In the genomic region with DNA sequence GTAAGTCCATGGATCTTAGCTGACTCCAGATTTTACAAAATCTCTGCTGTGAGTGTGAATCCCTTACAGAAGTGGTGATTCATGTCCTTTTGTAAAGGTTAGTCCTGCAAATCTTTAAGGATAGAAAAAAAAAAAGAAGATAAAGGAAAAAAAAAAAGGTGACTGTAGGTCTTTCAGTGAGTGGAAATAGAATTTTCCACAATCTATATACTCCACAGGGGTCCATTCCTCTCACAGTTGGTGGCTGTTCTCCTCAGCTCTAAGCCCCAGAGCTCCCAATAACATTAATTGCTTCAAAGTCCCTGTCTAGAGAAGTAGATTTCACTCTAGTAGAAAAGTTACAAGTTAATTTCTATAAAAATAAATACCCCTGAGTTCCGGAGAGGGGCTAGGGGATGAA, we compare ENCODE assay signal across 26 cellular contexts.
DNase-seq lines count a peak whose midpoint lies in the region; TF ChIP-seq lines count a peak whose summit lies in the region.
"Had no signal": no experiment of that assay in that cellular context is flagged by ENCODE, and none has a peak within 500 bp of the region (broad histone marks: within the 10 kb centered on the region; RNA-seq: fewer than 3 reads in every experiment).

No MANE protein-coding gene starts in this region.

- peak; percentile 48 for DNase-seq in astrocyte of the spinal cord (ENCODE audit: low read depth, low spot score)
- peak; percentile 26 for DNase-seq in iPS-NIHi7 (ENCODE audit: extremely low spot score)
- no peak for DNase-seq in type B pancreatic cell (ENCODE audit: extremely low spot score, unreplicated experiment)
- no peak for DNase-seq in activated naive CD8-positive, alpha-beta T cell treated with anti-CD3 and anti-CD28 coated beads for 36 hours
- DNase-seq in COLO668 (lab: John Stamatoyannopoulos, UW; ENCODE audit: unreplicated experiment), result no peak
- DNase-seq in NCI-H1930 (lab: John Stamatoyannopoulos, UW), result no peak
- no peak for DNase-seq in MG63
- DNase-seq: activated CD4-positive, alpha-beta T cell treated with anti-CD3 and anti-CD28 coated beads, Interleukin-2, amount 50 U/mL, for 4 hours; activated naive CD8-positive, alpha-beta T cell treated with anti-CD3 and anti-CD28 coated beads, Interleukin-2, amount 50 U/mL, for 24 hours; activated T-cell treated with anti-CD3 and anti-CD28 coated beads, Interleukin-2, amount 50 U/mL, for 48 hours; caudate nucleus; cortex of kidney; effector memory CD8-positive, alpha-beta T cell; erythroblast; KBM-7; lower lobe of right lung; naive thymus-derived CD8-positive, alpha-beta T cell; NCI-H1105 treated with DMSO at 0.1 percent for 48 hours; NCI-H2107; pancreas; testis had no signal

- no peak for TF ChIP-seq CTCF in astrocyte of the spinal cord (IDR thresholded peaks at IDR 0.05; ENCODE audit: low read depth, low read length)
- no peak for TF ChIP-seq CTCF in type B pancreatic cell (conservative IDR thresholded peaks at IDR 0.05)

- no peaks in the 10 kb centered on the region for H3K27me3 Mint-ChIP-seq in type B pancreatic cell
- no peaks in the 10 kb centered on the region for H3K27me3 Mint-ChIP-seq in activated naive CD8-positive, alpha-beta T cell treated with anti-CD3 and anti-CD28 coated beads for 36 hours
- H3K27me3 Mint-ChIP-seq: activated naive CD8-positive, alpha-beta T cell treated with anti-CD3 and anti-CD28 coated beads, Interleukin-2, amount 50 U/mL, for 24 hours; effector memory CD8-positive, alpha-beta T cell; naive thymus-derived CD8-positive, alpha-beta T cell; stimulated activated naive CD8-positive, alpha-beta T cell treated with anti-CD3 and anti-CD28 coated beads, Interleukin-15, Interleukin-2, amounts not matched to agents 100 ng/mL and 50 ng/mL, for 24 hours had no signal

- peaks cover 30% of the 10 kb centered on the region for H3K4me1 Mint-ChIP-seq in type B pancreatic cell (ENCODE audit: unreplicated experiment)
- no peaks in the 10 kb centered on the region for H3K4me1 Mint-ChIP-seq in activated naive CD8-positive, alpha-beta T cell treated with anti-CD3 and anti-CD28 coated beads for 36 hours
- H3K4me1 Mint-ChIP-seq: activated naive CD8-positive, alpha-beta T cell treated with anti-CD3 and anti-CD28 coated beads, Interleukin-2, amount 50 U/mL, for 24 hours; naive thymus-derived CD8-positive, alpha-beta T cell had no signal

- TF ChIP-seq EP300 in Ishikawa (IDR thresholded peaks at IDR 0.05; ENCODE audit: borderline replicate concordance), result peak; percentile 43; the same call in 1 of the 2 replicates

- in situ Hi-C loops in astrocyte of the spinal cord (cut with HindIII; ENCODE audit: low sequenced_read_pairs), result no loop called here

- peaks cover 3% of the 10 kb centered on the region for H3K9me3 Mint-ChIP-seq in type B pancreatic cell
- H3K9me3 Mint-ChIP-seq in activated naive CD8-positive, alpha-beta T cell treated with anti-CD3 and anti-CD28 coated beads for 36 hours, result peaks cover 1% of the 10 kb centered on the region
- H3K9me3 Mint-ChIP-seq: stimulated activated naive CD8-positive, alpha-beta T cell treated with anti-CD3 and anti-CD28 coated beads, Interleukin-15, Interleukin-2, amounts not matched to agents 100 ng/mL and 50 ng/mL, for 24 hours; T-helper 1 cell treated with Interleukin-12 subunit alpha and Interleukin-12 subunit beta and Interleukin-4 antibody, amounts not matched to agents 30 μg/mL and 1 μg/mL, for 36 hours had no signal

- H3K4me3 ChIP-seq in astrocyte of the spinal cord (ENCODE audit: low read depth, low read length) (no peak overlapping the region), MG63 (no peak overlapping the region)
- H3K4me3 ChIP-seq: BLaER1 treated with 17β-estradiol and CSF1 and Interleukin-3, amounts not matched to agents 10 nM and 100 nM; lower lobe of right lung; pancreas; skin epidermis; testis had no signal

- no peaks in the 10 kb centered on the region for H3K36me3 ChIP-seq in MG63
- H3K36me3 ChIP-seq: BLaER1 treated with 17β-estradiol and CSF1 and Interleukin-3, amounts not matched to agents 10 nM and 100 nM; lower lobe of right lung; pancreas had no signal

- no peak overlapping the region for H3K27ac Mint-ChIP-seq in type B pancreatic cell
- H3K27ac Mint-ChIP-seq in activated naive CD8-positive, alpha-beta T cell treated with anti-CD3 and anti-CD28 coated beads for 36 hours, result no peak overlapping the region
- H3K27ac Mint-ChIP-seq: activated naive CD8-positive, alpha-beta T cell treated with anti-CD3 and anti-CD28 coated beads, Interleukin-2, amount 50 U/mL, for 24 hours; effector memory CD8-positive, alpha-beta T cell; naive thymus-derived CD8-positive, alpha-beta T cell; stimulated activated naive CD8-positive, alpha-beta T cell treated with anti-CD3 and anti-CD28 coated beads, Interleukin-15, Interleukin-2, amounts not matched to agents 100 ng/mL and 50 ng/mL, for 24 hours; T-helper 1 cell treated with Interleukin-12 subunit alpha and Interleukin-12 subunit beta and Interleukin-4 antibody, amounts not matched to agents 30 μg/mL and 1 μg/mL, for 36 hours had no signal

- TF ChIP-seq RAD21 in Ishikawa (IDR thresholded peaks at IDR 0.05; ENCODE audit: low read depth), result no peak

- H3K9me3 ChIP-seq in MG63, result no peaks in the 10 kb centered on the region
- H3K9me3 ChIP-seq: BLaER1 treated with 17β-estradiol and CSF1 and Interleukin-3, amounts not matched to agents 10 nM and 100 nM; lower lobe of right lung; pancreas; testis had no signal

- H3K36me3 Mint-ChIP-seq in type B pancreatic cell, result peaks cover 7% of the 10 kb centered on the region
- H3K36me3 Mint-ChIP-seq in activated naive CD8-positive, alpha-beta T cell treated with anti-CD3 and anti-CD28 coated beads for 36 hours, result no peaks in the 10 kb centered on the region
- H3K36me3 Mint-ChIP-seq: naive thymus-derived CD8-positive, alpha-beta T cell had no signal

- H3K4me3 Mint-ChIP-seq in type B pancreatic cell, result peak overlapping the region; percentile 11
- no peak overlapping the region for H3K4me3 Mint-ChIP-seq in activated naive CD8-positive, alpha-beta T cell treated with anti-CD3 and anti-CD28 coated beads for 36 hours
- H3K4me3 Mint-ChIP-seq: activated naive CD8-positive, alpha-beta T cell treated with anti-CD3 and anti-CD28 coated beads, Interleukin-2, amount 50 U/mL, for 24 hours; effector memory CD8-positive, alpha-beta T cell; naive thymus-derived CD8-positive, alpha-beta T cell; stimulated activated naive CD8-positive, alpha-beta T cell treated with anti-CD3 and anti-CD28 coated beads, Interleukin-15, Interleukin-2, amounts not matched to agents 100 ng/mL and 50 ng/mL, for 24 hours; T-helper 1 cell treated with Interleukin-12 subunit alpha and Interleukin-12 subunit beta and Interleukin-4 antibody, amounts not matched to agents 30 μg/mL and 1 μg/mL, for 36 hours had no signal

- H3K27me3 ChIP-seq in MG63, result no peaks in the 10 kb centered on the region
- H3K27me3 ChIP-seq: BLaER1 treated with 17β-estradiol and CSF1 and Interleukin-3, amounts not matched to agents 10 nM and 100 nM; pancreas; testis had no signal

TF ChIP-seq in Ishikawa, 13 proteins besides CTCF, POLR2A, EP300 and RAD21:
- TF ChIP-seq YY1 (IDR thresholded peaks at IDR 0.05; ENCODE audit: low read depth) (no peak), CREB1 (IDR thresholded peaks at IDR 0.05; ENCODE audit: low read depth) (no peak), TEAD4 (IDR thresholded peaks at IDR 0.05) (peak; percentile 54)

Comparison
In these comparisons a context has a peak if more than half of its experiments do, and no peak if none do; other contexts are left out.
1. DNase-seq: peak in astrocyte of the spinal cord (single experiment) and iPS-NIHi7 (single experiment); none in type B pancreatic cell (single experiment), activated naive CD8-positive, alpha-beta T cell treated with anti-CD3 and anti-CD28 coated beads for 36 hours (single experiment), COLO668 (single experiment), NCI-H1930 (0 of 2) and MG63 (single experiment).